In the genomic region with DNA sequence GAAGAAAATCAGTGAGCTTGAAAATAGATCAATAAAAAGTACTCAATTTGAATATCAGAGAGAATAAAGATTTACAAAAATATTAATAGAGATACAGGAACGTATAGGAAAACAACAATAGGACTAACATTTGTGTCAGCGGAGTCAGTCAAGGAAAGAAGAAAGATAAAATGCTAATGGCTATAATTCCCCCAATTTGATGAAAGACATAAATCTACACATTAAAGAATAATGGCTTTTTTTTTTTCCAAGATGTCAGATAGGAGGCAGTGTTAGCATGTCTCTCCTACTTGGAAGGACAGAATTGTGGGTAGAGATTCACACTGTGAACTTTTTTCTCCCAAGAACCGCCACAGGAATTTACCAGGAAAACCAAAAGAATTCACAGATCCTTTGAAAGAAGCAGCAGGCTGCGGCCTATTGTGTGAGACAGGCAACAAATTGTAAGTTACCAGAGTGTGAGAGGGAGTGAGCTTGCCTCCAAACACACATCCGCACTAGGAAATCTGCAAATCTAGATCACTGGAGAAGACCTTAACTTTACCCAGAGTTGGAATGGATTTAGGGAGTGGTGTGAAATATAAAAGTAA, we compare ENCODE assay signal across 16 cellular contexts.
A peak's percentile ranks its signal among the peaks of the same experiment; 100 is the strongest.
DNase-seq lines count a peak whose midpoint lies in the region; ATAC-seq, FAIRE-seq and TF ChIP-seq lines count a peak whose summit lies in the region.
"Had no signal": no experiment of that assay in that cellular context is flagged by ENCODE, and none has a peak within 500 bp of the region (broad histone marks: within the 10 kb centered on the region; RNA-seq: fewer than 3 reads in every experiment).

No MANE protein-coding gene starts in this region.

- H3K27ac Mint-ChIP-seq in astrocyte (ENCODE audit: unreplicated experiment): peak overlapping the region; percentile 85
- H3K27ac Mint-ChIP-seq: CD8-positive, alpha-beta T cell had no signal

- H3K9me3 ChIP-seq in astrocyte (ENCODE audit: insufficient read depth, low read depth, low read length): no peaks in the 10 kb centered on the region
- H3K9me3 ChIP-seq in pancreas: no peaks in the 10 kb centered on the region

- H3K4me1 ChIP-seq in astrocyte (ENCODE audit: insufficient read depth, low read length) (no peaks in the 10 kb centered on the region), pancreas (no peaks in the 10 kb centered on the region)

- H3K27ac ChIP-seq in astrocyte (ENCODE audit: low read depth, low read length): no peak overlapping the region
- no peak overlapping the region for H3K27ac ChIP-seq in pancreas

- TF ChIP-seq CTCF in astrocyte (IDR thresholded peaks at IDR 0.05; ENCODE audit: insufficient read depth, low read depth, low read length) (no peak), pancreas (IDR thresholded peaks at IDR 0.05) (no peak)

- no peaks in the 10 kb centered on the region for H3K79me2 ChIP-seq in astrocyte (ENCODE audit: insufficient read depth, low read length)

- no peak overlapping the region for H3K4me2 ChIP-seq in astrocyte (ENCODE audit: low read length)

- peak overlapping the region; percentile 37 for H3K4me3 Mint-ChIP-seq in astrocyte (ENCODE audit: unreplicated experiment)
- H3K4me3 Mint-ChIP-seq: CD8-positive, alpha-beta T cell had no signal

- peaks cover 19% of the 10 kb centered on the region for H3K4me1 Mint-ChIP-seq in astrocyte (ENCODE audit: low read depth, unreplicated experiment)

- no peaks in the 10 kb centered on the region for H3K27me3 ChIP-seq in astrocyte (ENCODE audit: insufficient read depth, low read length)
- H3K27me3 ChIP-seq in pancreas: no peaks in the 10 kb centered on the region

- 89 to 94% methylated on average over 5 of the region's 5 CpGs for WGBS in pancreas, 2 donors

- no peaks in the 10 kb centered on the region for H3K9me3 Mint-ChIP-seq in astrocyte (ENCODE audit: unreplicated experiment)

- intact Hi-C loops in pancreas (cut with DNase I): no loop called here

- H3K27me3 Mint-ChIP-seq in astrocyte (ENCODE audit: low read depth, unreplicated experiment): no peaks in the 10 kb centered on the region

- H3K36me3 Mint-ChIP-seq in astrocyte (ENCODE audit: low read depth, unreplicated experiment): no peaks in the 10 kb centered on the region
- H3K36me3 Mint-ChIP-seq: CD8-positive, alpha-beta T cell had no signal

- no peak overlapping the region for H2AFZ ChIP-seq in astrocyte (ENCODE audit: low read depth, low read length)

- FAIRE-seq in astrocyte (lab: Jason Lieb, UNC) (no peak), pancreas (lab: Jason Lieb, UNC) (no peak)
- FAIRE-seq: D721Med, HTR-8/SVneo had no signal

- no peak overlapping the region for H3K4me3 ChIP-seq in astrocyte (ENCODE audit: insufficient read depth, low read depth, low read length)
- H3K4me3 ChIP-seq in pancreas: no peak overlapping the region

- H3K36me3 ChIP-seq in astrocyte (ENCODE audit: insufficient read depth, low read length) (no peaks in the 10 kb centered on the region), pancreas (no peaks in the 10 kb centered on the region)

- no peak overlapping the region for H3K9ac ChIP-seq in astrocyte (ENCODE audit: low read length)

- ATAC-seq in pancreas: no peak
- ATAC-seq in GM18867 (IDR thresholded peaks at IDR 0.05; ENCODE audit: unreplicated experiment): no peak
- ATAC-seq in GM18873 (IDR thresholded peaks at IDR 0.05; ENCODE audit: low FRiP score, unreplicated experiment): no peak
- ATAC-seq: CD8-positive, alpha-beta T cell had no signal

- H4K20me1 ChIP-seq in astrocyte (ENCODE audit: insufficient read depth, low read length): no peaks in the 10 kb centered on the region

- DNase-seq in HT1080 (ENCODE audit: low read depth) (peak; percentile 68), astrocyte (ENCODE audit: low read depth) (peak; percentile 37), iPS-NIHi7 (ENCODE audit: extremely low spot score) (peak; percentile 17), pancreas (no peak)
- DNase-seq in activated CD4-positive, alpha-beta T cell treated with anti-CD3 and anti-CD28 coated beads for 4 hours: no peak
- DNase-seq: CD8-positive, alpha-beta T cell; DND-41; KBM-7; NCI-H1436 treated with DMSO at 0.1 percent for 48 hours; NCI-H2081; NCI-H524 treated with DMSO at 0.1 percent for 48 hours; NK-92 treated with Interleukin-12 subunit alpha and Interleukin-12 subunit beta, amount 100 ng/mL, for 24 hours had no signal

Comparison
In these comparisons a context has a peak if more than half of its experiments do, and no peak if none do; other contexts are left out.
1. DNase-seq: peak in HT1080 (single experiment), astrocyte (single experiment) and iPS-NIHi7 (single experiment); none in pancreas (0 of 6) and activated CD4-positive, alpha-beta T cell treated with anti-CD3 and anti-CD28 coated beads for 4 hours (0 of 2).